ENCODE assay signal across 25 cellular contexts in the genomic region with DNA sequence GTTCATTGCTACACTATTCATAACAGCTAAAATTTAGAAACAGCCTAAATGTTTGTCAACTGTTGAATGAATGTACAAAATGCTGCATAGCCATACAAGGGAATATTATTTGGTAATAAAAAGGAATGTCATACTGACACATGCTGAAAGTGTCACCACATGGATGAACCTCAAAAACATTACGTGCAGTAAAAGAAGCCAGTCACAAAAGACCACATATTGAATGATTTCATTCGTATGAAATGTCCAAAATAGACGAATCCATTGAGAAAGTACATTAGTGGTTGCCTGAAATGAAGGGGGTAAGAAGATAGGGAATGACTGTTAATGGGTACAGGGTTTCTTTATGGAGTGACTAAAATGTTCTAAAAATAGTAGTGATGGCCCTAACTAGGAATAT. TPM values are rescaled to one million over a fixed set of nuclear protein-coding genes. Genes with fewer than 3 reads are reported as not detected.
"Had no signal": no experiment of that assay in that cellular context is flagged by ENCODE, and none has a peak within 500 bp of the region (broad histone marks: within the 10 kb centered on the region; RNA-seq: fewer than 3 reads in every experiment).

No MANE protein-coding gene starts in this region.

- H3K27me3 ChIP-seq: adrenal gland, SJCRH30 had no signal

- H3K36me3 ChIP-seq: adrenal gland, SJCRH30 had no signal

- H3K9me3 ChIP-seq: adrenal gland, SJCRH30 had no signal

- H3K4me1 ChIP-seq: adrenal gland, SJCRH30 had no signal

- DNase-seq: activated CD4-positive, alpha-beta T cell treated with anti-CD3 and anti-CD28 coated beads for 36 hours; activated CD4-positive, alpha-beta T cell treated with anti-CD3 and anti-CD28 coated beads, Interleukin-2, amount 10 ng/mL, durations not matched to agents 7 days and 5 days; activated CD4-positive, alpha-beta T cell treated with anti-CD3 and anti-CD28 coated beads, Interleukin-2, amount 50 U/mL, for 48 hours; activated CD8-positive, alpha-beta T cell treated with anti-CD3 and anti-CD28 coated beads, Interleukin-2, amount 10 ng/mL, durations not matched to agents 7 days and 5 days; activated gamma-delta T cell treated with Interleukin-2 at 50 U/mL for 16 hours; activated naive CD4-positive, alpha-beta T cell treated with anti-CD3 and anti-CD28 coated beads for 36 hours; activated T-cell treated with anti-CD3 and anti-CD28 coated beads, Interleukin-2, amount 50 U/mL, for 4 hours; adrenal gland; anterior cingulate cortex; caudate nucleus; cerebellar nuclear complex; Kasumi-1; NCI-H1105; NCI-H1417 treated with DMSO at 0.1 percent for 48 hours; NCI-H187 treated with DMSO at 0.1 percent for 48 hours; NCI-H2081; NCI-H2171 treated with DMSO at 0.1 percent for 48 hours; NCI-H2227 treated with DMSO at 0.1 percent for 48 hours; NCI-H524 treated with DMSO at 0.1 percent for 48 hours; SHP77; SJCRH30 had no signal

- H3K4me3 ChIP-seq: SJCRH30, SK-N-MC had no signal

- H3K27ac ChIP-seq: adrenal gland, SJCRH30, SK-N-MC had no signal

RNA-seq across cellular contexts. Expression of a gene that starts 11.6 kb away (rescaled TPM):
- total RNA-seq: activated CD4-positive, alpha-beta T cell treated with anti-CD3 and anti-CD28 coated beads for 36 hours; activated CD4-positive, alpha-beta T cell treated with anti-CD3 and anti-CD28 coated beads, Interleukin-2, amount 10 ng/mL, durations not matched to agents 7 days and 5 days; activated CD8-positive, alpha-beta T cell treated with anti-CD3 and anti-CD28 coated beads, Interleukin-2, amount 10 ng/mL, durations not matched to agents 7 days and 5 days; activated naive CD4-positive, alpha-beta T cell treated with anti-CD3 and anti-CD28 coated beads for 36 hours; activated naive CD4-positive, alpha-beta T cell treated with anti-CD3 and anti-CD28 coated beads, Interleukin-2, amount 50 U/mL, for 72 hours; activated T-cell treated with anti-CD3 and anti-CD28 coated beads, Interleukin-2, amount 50 U/mL, for 4 hours; activated T-helper 1 cell treated with anti-CD3 and anti-CD28 coated beads, Interleukin-12 subunit alpha, Interleukin-12 subunit beta, Interleukin-2, Interleukin-4 antibody, amounts not matched to agents 30 ng/mL and 10 ng/mL and 1 ng/mL, durations not matched to agents 14 hours and 24 hours and 36 hours; SJCRH30; WTC11 had no signal
